In the genomic region with DNA sequence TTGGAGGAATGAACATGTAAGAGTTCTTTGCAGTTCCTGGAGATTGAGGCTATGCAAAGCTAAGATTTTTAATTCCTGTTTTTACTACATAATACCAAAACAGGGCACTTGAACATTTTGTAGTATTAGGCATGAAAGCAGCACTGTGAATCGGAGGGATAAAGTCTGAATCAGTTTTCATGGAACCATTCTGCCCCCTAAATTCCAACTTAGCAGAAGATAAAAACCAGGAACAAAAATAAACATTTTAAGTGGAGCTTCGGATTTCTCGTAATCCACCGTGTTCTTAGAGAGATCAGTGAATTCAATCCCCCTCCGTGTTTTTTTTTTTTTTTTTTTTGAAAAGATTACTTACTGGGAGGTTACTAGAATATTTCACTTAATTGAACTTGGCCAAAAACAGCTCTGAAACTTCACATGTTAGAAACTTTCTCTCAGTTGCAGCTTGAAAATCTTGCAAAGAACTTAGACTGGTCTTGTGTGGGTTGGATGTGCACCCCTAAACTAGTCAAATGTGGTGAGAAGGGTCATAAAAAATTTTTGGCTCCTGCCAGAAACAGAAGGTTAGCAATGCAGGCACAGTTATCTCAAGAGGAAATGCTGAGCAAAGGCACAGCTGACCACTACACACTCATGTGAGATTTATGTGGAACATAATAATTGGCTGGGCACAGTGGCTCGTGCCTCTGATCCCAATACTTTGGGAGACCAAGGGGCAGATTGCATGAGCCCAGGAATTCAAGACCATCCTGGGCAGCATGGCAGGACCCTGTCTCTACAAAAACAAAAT, we compare ENCODE assay signal across 18 cellular contexts.
A peak's percentile ranks its signal among the peaks of the same experiment; 100 is the strongest.
DNase-seq lines count a peak whose midpoint lies in the region; ATAC-seq and TF ChIP-seq lines count a peak whose summit lies in the region.
"Had no signal": no experiment of that assay in that cellular context is flagged by ENCODE, and none has a peak within 500 bp of the region (broad histone marks: within the 10 kb centered on the region; RNA-seq: fewer than 3 reads in every experiment).

No MANE protein-coding gene starts in this region.

- no peak overlapping the region for H4K8ac ChIP-seq in trophoblast cell (ENCODE audit: low read depth, low read length)

- no peak overlapping the region for H3K4ac ChIP-seq in trophoblast cell (ENCODE audit: low read depth, low read length)

- peak; percentile 54 for ATAC-seq in omental fat pad (ENCODE audit: low FRiP score)
- no peak for ATAC-seq in HG02759 (IDR thresholded peaks at IDR 0.05; ENCODE audit: unreplicated experiment)

- H2BK12ac ChIP-seq in trophoblast cell (ENCODE audit: low read length): no peak overlapping the region

- no peak overlapping the region for H3K4me2 ChIP-seq in trophoblast cell (ENCODE audit: low read length)

- H3K18ac ChIP-seq in trophoblast cell (ENCODE audit: low read length): no peak overlapping the region

- no CpG with 5 or more reads among the region's 6 CpGs for WGBS in trophoblast cell (ENCODE audit: extremely low coverage, insufficient coverage, insufficient read length)
- 45 to 60% methylated on average over 6 of the region's 6 CpGs for WGBS in thyroid gland, 2 donors
- 29% methylated on average over 6 of the region's 6 CpGs for WGBS in esophagus muscularis mucosa

- no peak overlapping the region for H3K23ac ChIP-seq in trophoblast cell (ENCODE audit: low read length)

- intact Hi-C loops in ascending aorta (cut with DNase I) (loop anchor here (5.0 kb wide), 2 partner anchors 146 to 401 kb away; partner anchors contain the start of gene RNF152), thyroid gland (cut with DNase I) (no loop called here), esophagus muscularis mucosa (cut with DNase I) (no loop called here)

- H4K12ac ChIP-seq in trophoblast cell (ENCODE audit: low read depth, low read length): no peak overlapping the region

- no peak overlapping the region for H3K14ac ChIP-seq in trophoblast cell (ENCODE audit: low read length)

- H3K27me3 ChIP-seq in ascending aorta (no peaks in the 10 kb centered on the region), trophoblast cell (ENCODE audit: insufficient read depth, low read length) (no peaks in the 10 kb centered on the region), thyroid gland (no peaks in the 10 kb centered on the region), esophagus muscularis mucosa (no peaks in the 10 kb centered on the region)
- H3K27me3 ChIP-seq: SJSA1 had no signal

- H3K27ac ChIP-seq in ascending aorta: peak overlapping the region; percentile 20 to 40
- H3K27ac ChIP-seq in trophoblast cell (ENCODE audit: low read depth, low read length): no peak overlapping the region
- H3K27ac ChIP-seq in thyroid gland: no peak overlapping the region
- no peak overlapping the region for H3K27ac ChIP-seq in esophagus muscularis mucosa (replicated peaks in 1 of 4)
- H3K27ac ChIP-seq: prostate gland, SJSA1 had no signal

- H2BK120ac ChIP-seq in trophoblast cell (ENCODE audit: insufficient read depth, low read length, poor library complexity): no peak overlapping the region

- H3K9me3 ChIP-seq in ascending aorta: no peaks in the 10 kb centered on the region
- no peaks in the 10 kb centered on the region for H3K9me3 ChIP-seq in trophoblast cell (ENCODE audit: insufficient read depth, low read depth, low read length)
- no peaks in the 10 kb centered on the region for H3K9me3 ChIP-seq in thyroid gland
- no peaks in the 10 kb centered on the region for H3K9me3 ChIP-seq in esophagus muscularis mucosa
- H3K9me3 ChIP-seq: prostate gland, SJSA1 had no signal

- TF ChIP-seq EP300 in esophagus muscularis mucosa (IDR thresholded peaks at IDR 0.05): no peak

- no peak overlapping the region for H2AK5ac ChIP-seq in trophoblast cell (ENCODE audit: low read length)

- H2BK5ac ChIP-seq in trophoblast cell (ENCODE audit: low read depth, low read length, poor library complexity): no peak overlapping the region

- H3K36me3 ChIP-seq in ascending aorta (no peaks in the 10 kb centered on the region), trophoblast cell (ENCODE audit: control insufficient read depth in 1 of 2, insufficient read depth in 2 of 2, low read length in 2 of 2) (peaks cover 0 to 2% of the 10 kb centered on the region in 2 experiments), thyroid gland (no peaks in the 10 kb centered on the region), esophagus muscularis mucosa (peaks cover 0 to 6% (median 0%) of the 10 kb centered on the region in 4 donors)
- H3K36me3 ChIP-seq: prostate gland, SJSA1 had no signal

- H3K4me1 ChIP-seq in ascending aorta (peaks cover 0 to 8% of the 10 kb centered on the region in 2 donors), trophoblast cell (ENCODE audit: control insufficient read depth in 1 of 2, insufficient read depth in 2 of 2, low read length in 2 of 2) (no peaks in the 10 kb centered on the region), thyroid gland (no peaks in the 10 kb centered on the region), esophagus muscularis mucosa (peaks cover 0 to 5% (median 2%) of the 10 kb centered on the region in 4 donors)
- H3K4me1 ChIP-seq: prostate gland had no signal

- peak in 1 of 3 experiments; percentile 33 for TF ChIP-seq CTCF in ascending aorta (IDR thresholded peaks at IDR 0.05)
- TF ChIP-seq CTCF in fibroblast of villous mesenchyme (IDR thresholded peaks at IDR 0.05; ENCODE audit: insufficient read depth, low read depth, low read length): no peak
- TF ChIP-seq CTCF in omental fat pad (IDR thresholded peaks at IDR 0.05): no peak
- TF ChIP-seq CTCF in thyroid gland (IDR thresholded peaks at IDR 0.05): no peak
- TF ChIP-seq CTCF in esophagus muscularis mucosa (IDR thresholded peaks at IDR 0.05): no peak

- H3K79me1 ChIP-seq in trophoblast cell (ENCODE audit: low read length): no peaks in the 10 kb centered on the region

- peak; percentile 15 for DNase-seq in EL
- DNase-seq in ascending aorta (ENCODE audit: low spot score in 2 of 2): no peak
- DNase-seq in fibroblast of villous mesenchyme (ENCODE audit: low read depth): peak; percentile 80
- no peak for DNase-seq in omental fat pad (ENCODE audit: low spot score)
- DNase-seq in trophoblast cell: no peak
- DNase-seq in thyroid gland: no peak
- DNase-seq in esophagus muscularis mucosa (ENCODE audit: extremely low spot score): no peak
- DNase-seq: activated CD4-positive, alpha-beta T cell treated with anti-CD3 and anti-CD28 coated beads, Interleukin-2, amount 10 ng/mL, durations not matched to agents 24 days and 14 days; activated naive CD8-positive, alpha-beta T cell treated with anti-CD3 and anti-CD28 coated beads for 36 hours; cortex of kidney; erythroblast; naive B cell; NCI-H146; NCI-H345; T-helper 9 cell had no signal

- no peak overlapping the region for H4K91ac ChIP-seq in trophoblast cell (ENCODE audit: low read depth, low read length)

- H3K4me3 ChIP-seq in ascending aorta (no peak overlapping the region), fibroblast of villous mesenchyme (ENCODE audit: low read depth, low read length) (no peak overlapping the region), trophoblast cell (ENCODE audit: low read depth, low read length) (no peak overlapping the region), thyroid gland (replicated peaks in 1 of 3) (no peak overlapping the region), esophagus muscularis mucosa (no peak overlapping the region)
- H3K4me3 ChIP-seq: prostate gland, SJSA1 had no signal

- no peak for TF ChIP-seq POLR2A in thyroid gland (IDR thresholded peaks at IDR 0.05)
- no peak for TF ChIP-seq POLR2A in esophagus muscularis mucosa (IDR thresholded peaks at IDR 0.05; ENCODE audit: low read depth)

- H2AFZ ChIP-seq in trophoblast cell (ENCODE audit: insufficient read depth, low read length, poor library complexity): no peak overlapping the region

- H3K9ac ChIP-seq in trophoblast cell (ENCODE audit: low read length): no peak overlapping the region

- no peaks in the 10 kb centered on the region for H3K79me2 ChIP-seq in trophoblast cell (ENCODE audit: control insufficient read depth, insufficient read depth, low read length, poor library complexity)

Comparison
In these comparisons a context has a peak if more than half of its experiments do, and no peak if none do; other contexts are left out.
1. DNase-seq: peak in EL (single experiment) and fibroblast of villous mesenchyme (single experiment); none in ascending aorta (0 of 2), omental fat pad (single experiment), trophoblast cell (0 of 2), thyroid gland (0 of 2) and esophagus muscularis mucosa (single experiment).
2. H3K27ac ChIP-seq: peak in ascending aorta (2 of 2); none in trophoblast cell (single experiment), thyroid gland (0 of 3) and esophagus muscularis mucosa (0 of 4).